ENCODE assay signal across 8 cellular contexts in genomic region chr2:112055833-112056625, GRCh38. TPM values are rescaled to one million over a fixed set of nuclear protein-coding genes. Genes with fewer than 3 reads are reported as not detected.
DNase-seq lines count a peak whose midpoint lies in the region; ATAC-seq and TF ChIP-seq lines count a peak whose summit lies in the region.

No MANE protein-coding gene starts in this region.

- H3K9ac ChIP-seq in skeletal muscle tissue (ENCODE audit: low read depth in 1 of 3, low read length in 3 of 3), result peak overlapping the region; percentile 72 to 84 (median 81)

- peaks cover 44% of the 10 kb centered on the region for H3K4me1 Mint-ChIP-seq in central memory CD8-positive, alpha-beta T cell

- peak; percentile 19 for ATAC-seq in GM18870 (IDR thresholded peaks at IDR 0.05; ENCODE audit: unreplicated experiment)
- ATAC-seq in central memory CD8-positive, alpha-beta T cell (replicated peaks; ENCODE audit: extremely low read depth, poor library complexity, severe bottlenecking), result no peak

- H3K4me1 ChIP-seq in skeletal muscle tissue (ENCODE audit: control insufficient read depth in 3 of 3, insufficient read depth in 3 of 3, low read length in 3 of 3), result peaks cover 6 to 29% (median 22%) of the 10 kb centered on the region in 3 donors

- TF ChIP-seq POLR2A in NB4 (IDR thresholded peaks at IDR 0.05; ENCODE audit: extremely low read depth, insufficient read length), result peak; percentile 35

- peak overlapping the region; percentile 94 for H3K27ac ChIP-seq in skeletal muscle tissue (ENCODE audit: low read depth, low read length)

- H3K4me3 Mint-ChIP-seq in central memory CD8-positive, alpha-beta T cell, result peak overlapping the region; percentile 67

- H3K27me3 ChIP-seq in skeletal muscle tissue (ENCODE audit: control insufficient read depth in 3 of 3, insufficient read depth in 3 of 3, low read length in 3 of 3), result no peaks in the 10 kb centered on the region

- H3K36me3 Mint-ChIP-seq in central memory CD8-positive, alpha-beta T cell (ENCODE audit: insufficient read depth), result peaks cover 6% of the 10 kb centered on the region

- H3K27ac Mint-ChIP-seq in central memory CD8-positive, alpha-beta T cell (ENCODE audit: low read depth), result peak overlapping the region; percentile 82

- no peaks in the 10 kb centered on the region for H3K27me3 Mint-ChIP-seq in central memory CD8-positive, alpha-beta T cell

- no peak for TF ChIP-seq CTCF in NB4 (IDR thresholded peaks at IDR 0.05; ENCODE audit: low read depth, low read length)

- no peaks in the 10 kb centered on the region for H3K9me3 ChIP-seq in skeletal muscle tissue (ENCODE audit: control insufficient read depth in 3 of 3, low read length in 3 of 3)

- H3K9me3 Mint-ChIP-seq in central memory CD8-positive, alpha-beta T cell, result no peaks in the 10 kb centered on the region

- DNase-seq in AG08395 (ENCODE audit: low spot score), result peak; percentile 81
- DNase-seq in NB4 (ENCODE audit: low read depth), result peak; percentile 84
- peak; percentile 29 for DNase-seq in T-helper 22 cell (ENCODE audit: low read depth)
- no peak for DNase-seq in central memory CD8-positive, alpha-beta T cell (ENCODE audit: low spot score in 2 of 2)
- DNase-seq in iris pigment epithelial cell (ENCODE audit: low read depth), result peak; percentile 94
- DNase-seq in NCI-H187 treated with DMSO at 0.1 percent for 48 hours (lab: John Stamatoyannopoulos, UW), result no peak

- peaks cover 0 to 3% (median 0%) of the 10 kb centered on the region in 3 donors for H3K36me3 ChIP-seq in skeletal muscle tissue (ENCODE audit: control insufficient read depth in 3 of 3, insufficient read depth in 3 of 3, low read length in 3 of 3)

- H3K4me3 ChIP-seq in NB4 (ENCODE audit: low read depth, low read length) (peak overlapping the region; percentile 77), skeletal muscle tissue (ENCODE audit: low read length in 3 of 3) (peak overlapping the region; percentile 82 to 84 (median 83))

RNA-seq across cellular contexts. Expression of gene TMEM87B, which starts 1.0 kb away (rescaled TPM):
- 30.3 TPM for total RNA-seq in skeletal muscle tissue

Comparison
In these comparisons a context has a peak if more than half of its experiments do, and no peak if none do; other contexts are left out.
1. DNase-seq: peak in AG08395 (single experiment), NB4 (single experiment), T-helper 22 cell (single experiment) and iris pigment epithelial cell (single experiment); none in central memory CD8-positive, alpha-beta T cell (0 of 2) and NCI-H187 treated with DMSO at 0.1 percent for 48 hours (single experiment).